In the genomic region with DNA sequence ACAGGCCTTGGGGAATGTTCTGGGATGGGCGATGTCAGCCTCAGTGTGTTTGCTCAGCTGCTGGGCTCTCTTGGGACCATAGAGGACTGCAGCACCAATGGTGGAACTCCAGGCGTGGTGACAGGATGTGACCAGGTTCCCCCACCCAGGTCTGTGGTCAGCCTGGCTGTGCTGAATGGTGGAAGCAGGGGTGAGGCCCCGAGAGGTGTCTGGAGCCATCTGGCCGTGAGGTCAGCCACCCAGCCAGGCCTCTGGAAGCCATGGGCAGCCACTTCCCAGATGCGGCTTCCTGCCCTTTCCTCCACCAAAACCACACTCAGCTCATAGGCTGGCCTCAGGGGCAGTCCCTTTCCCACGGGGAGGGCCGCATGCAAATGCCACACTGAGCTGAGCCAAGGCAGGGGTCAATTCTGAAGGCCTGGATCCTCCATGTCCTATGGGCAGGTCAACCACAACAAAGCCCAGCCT, we compare ENCODE assay signal across 8 cellular contexts. TPM values are rescaled to one million over a fixed set of nuclear protein-coding genes. Genes with fewer than 3 reads are reported as not detected.
DNase-seq lines count a peak whose midpoint lies in the region.

No MANE protein-coding gene starts in this region.

- in situ Hi-C loops in KBM-7 (cut with MboI; ENCODE audit: low pct_unique_long_range_greater_than_20kb, low sequenced_read_pairs): no loop called here

- H3K9me3 Mint-ChIP-seq in IgD-negative memory B cell: no peaks in the 10 kb centered on the region
- H3K9me3 Mint-ChIP-seq in dendritic cell treated with granulocyte-macrophage colony-stimulating factor and Interleukin-4, amounts not matched to agents 40 ng/mL and 50 ng/mL, for 4 days: no peaks in the 10 kb centered on the region

- no peaks in the 10 kb centered on the region for H3K36me3 Mint-ChIP-seq in IgD-negative memory B cell
- peaks cover 11% of the 10 kb centered on the region for H3K36me3 Mint-ChIP-seq in dendritic cell treated with granulocyte-macrophage colony-stimulating factor and Interleukin-4, amounts not matched to agents 40 ng/mL and 50 ng/mL, for 4 days (ENCODE audit: low read depth)

- H3K27ac Mint-ChIP-seq in IgD-negative memory B cell: peak overlapping the region; percentile 95 to 98 (median 96)
- H3K27ac Mint-ChIP-seq in dendritic cell treated with granulocyte-macrophage colony-stimulating factor and Interleukin-4, amounts not matched to agents 40 ng/mL and 50 ng/mL, for 4 days: peak overlapping the region; percentile 86

- H3K4me3 Mint-ChIP-seq in IgD-negative memory B cell: peak overlapping the region; percentile 49 to 97 (median 92)
- peak overlapping the region; percentile 21 for H3K4me3 Mint-ChIP-seq in dendritic cell treated with granulocyte-macrophage colony-stimulating factor and Interleukin-4, amounts not matched to agents 40 ng/mL and 50 ng/mL, for 4 days

- H3K4me1 Mint-ChIP-seq in IgD-negative memory B cell: peaks cover 23 to 38% (median 35%) of the 10 kb centered on the region in 3 donors
- peaks cover 61% of the 10 kb centered on the region for H3K4me1 Mint-ChIP-seq in dendritic cell treated with granulocyte-macrophage colony-stimulating factor and Interleukin-4, amounts not matched to agents 40 ng/mL and 50 ng/mL, for 4 days (ENCODE audit: low read depth)

- peak; percentile 50 for DNase-seq in activated CD8-positive, alpha-beta memory T cell treated with anti-CD3 and anti-CD28 coated beads, Interleukin-2, amount 50 U/mL, for 48 hours
- DNase-seq in activated CD8-positive, alpha-beta memory T cell treated with anti-CD3 and anti-CD28 coated beads, Interleukin-2, amount 50 U/mL, for 4 hours: no peak
- peak; percentile 33 for DNase-seq in stimulated activated CD8-positive, alpha-beta memory T cell treated with anti-CD3 and anti-CD28 coated beads, Interleukin-4, amount 100 ng/mL, for 48 hours
- no peak for DNase-seq in KBM-7
- DNase-seq in NCI-H1436 treated with DMSO at 0.1 percent for 48 hours (lab: John Stamatoyannopoulos, UW): no peak
- DNase-seq in NCI-H2081 (lab: John Stamatoyannopoulos, UW): no peak

- intact Hi-C loops in dendritic cell treated with granulocyte-macrophage colony-stimulating factor and Interleukin-4, amounts not matched to agents 40 ng/mL and 50 ng/mL, for 4 days (cut with micrococcal nuclease): no loop called here

- H3K27me3 Mint-ChIP-seq in IgD-negative memory B cell: no peaks in the 10 kb centered on the region
- peaks cover 10% of the 10 kb centered on the region for H3K27me3 Mint-ChIP-seq in dendritic cell treated with granulocyte-macrophage colony-stimulating factor and Interleukin-4, amounts not matched to agents 40 ng/mL and 50 ng/mL, for 4 days

RNA-seq across cellular contexts. Expression of gene MAPK7, which starts 7.8 kb away (rescaled TPM):
- 10.8 TPM for polyA plus RNA-seq in IgD-negative memory B cell

RNA-seq across cellular contexts. Expression of gene B9D1, which starts 8.0 kb away (rescaled TPM):
- 5.0 TPM for polyA plus RNA-seq in IgD-negative memory B cell

RNA-seq across cellular contexts. Expression of gene MFAP4, which starts 16.5 kb away (rescaled TPM):
- not detected for polyA plus RNA-seq in IgD-negative memory B cell

RNA-seq across cellular contexts. Expression of gene RNF112, which starts 40.5 kb away (rescaled TPM):
- polyA plus RNA-seq in IgD-negative memory B cell: not detected

Comparison
In these comparisons a context has a peak if more than half of its experiments do, and no peak if none do; other contexts are left out.
1. DNase-seq: peak in activated CD8-positive, alpha-beta memory T cell treated with anti-CD3 and anti-CD28 coated beads, Interleukin-2, amount 50 U/mL, for 48 hours (single experiment) and stimulated activated CD8-positive, alpha-beta memory T cell treated with anti-CD3 and anti-CD28 coated beads, Interleukin-4, amount 100 ng/mL, for 48 hours (single experiment); none in activated CD8-positive, alpha-beta memory T cell treated with anti-CD3 and anti-CD28 coated beads, Interleukin-2, amount 50 U/mL, for 4 hours (single experiment), KBM-7 (single experiment), NCI-H1436 treated with DMSO at 0.1 percent for 48 hours (single experiment) and NCI-H2081 (0 of 2).